Comparison of ENCODE assay signal across 37 cellular contexts in genomic region chr19:2751438-2751830, GRCh38.
"Had no signal": no experiment of that assay in that cellular context is flagged by ENCODE, and none has a peak within 500 bp of the region (broad histone marks: within the 10 kb centered on the region; RNA-seq: fewer than 3 reads in every experiment).

No MANE protein-coding gene starts in this region.

- H3K9me3 Mint-ChIP-seq: activated B cell treated with CpG ODN at 0.5 μM for 24 hours; activated CD4-positive, alpha-beta memory T cell treated with anti-CD3 and anti-CD28 coated beads for 36 hours; activated naive CD4-positive, alpha-beta T cell treated with anti-CD3 and anti-CD28 coated beads, Interleukin-2, amount 10 ng/mL, durations not matched to agents 7 days and 5 days; activated naive CD8-positive, alpha-beta T cell treated with anti-CD3 and anti-CD28 coated beads, Interleukin-2, amount 50 U/mL, for 24 hours had no signal

- H3K27ac Mint-ChIP-seq: activated B cell treated with CpG ODN at 0.5 μM for 24 hours; activated CD4-positive, alpha-beta memory T cell treated with anti-CD3 and anti-CD28 coated beads for 36 hours; activated naive CD4-positive, alpha-beta T cell treated with anti-CD3 and anti-CD28 coated beads, Interleukin-2, amount 10 ng/mL, durations not matched to agents 7 days and 5 days; activated naive CD8-positive, alpha-beta T cell; activated naive CD8-positive, alpha-beta T cell treated with anti-CD3 and anti-CD28 coated beads, Interleukin-2, amount 50 U/mL, for 24 hours had no signal

- H3K36me3 ChIP-seq: MG63 had no signal

- DNase-seq: activated B cell treated with CpG ODN at 0.5 μM for 24 hours; activated CD4-positive, alpha-beta memory T cell treated with anti-CD3 and anti-CD28 coated beads for 36 hours; activated CD4-positive, alpha-beta T cell treated with anti-CD3 and anti-CD28 coated beads for 4 hours; activated CD4-positive, alpha-beta T cell treated with anti-CD3 and anti-CD28 coated beads, Interleukin-2, amount 50 U/mL, for 1 hour; activated CD4-positive, CD25-positive, alpha-beta regulatory T cell treated with anti-CD3 and anti-CD28 coated beads, Interleukin-2, amount 50 U/mL, for 72 hours; activated CD8-positive, alpha-beta memory T cell treated with anti-CD3 and anti-CD28 coated beads, Interleukin-2, amount 50 U/mL, for 48 hours; activated effector memory CD4-positive, alpha-beta T cell treated with Interleukin-2 at 50 U/mL for 16 hours; activated naive CD4-positive, alpha-beta T cell treated with anti-CD3 and anti-CD28 coated beads, Interleukin-2, amount 10 ng/mL, durations not matched to agents 7 days and 5 days; activated naive CD8-positive, alpha-beta T cell treated with anti-CD3 and anti-CD28 coated beads, Interleukin-2, amount 50 U/mL, for 24 hours; activated T-cell treated with anti-CD3 and anti-CD28 coated beads, Interleukin-2, amount 50 U/mL, for 48 hours; aorta; brain microvascular endothelial cell; central memory CD4-positive, alpha-beta T cell; KG1; MG63; NCI-H1048; NCI-H1105 treated with DMSO at 0.1 percent for 48 hours; NCI-H1436; NCI-H1694; NCI-H1930; NCI-H2081 treated with DMSO at 0.1 percent for 48 hours; NCI-H226; NCI-H446 treated with DMSO at 0.1 percent for 48 hours; NCI-H524; NCI-H69; NCI-H82; NK-92 treated with Interleukin-12 subunit alpha and Interleukin-12 subunit beta, amount 100 ng/mL, for 24 hours; PC-3; Peyer's patch; RPMI8226; SIG-M5; SW 1271; T-helper 1 cell; T-helper 2 cell; T-helper 9 cell had no signal

- H3K9me3 ChIP-seq: MG63, Peyer's patch had no signal

- H3K4me3 ChIP-seq: MG63, Peyer's patch had no signal

- H3K36me3 Mint-ChIP-seq: activated naive CD8-positive, alpha-beta T cell had no signal

- H3K27ac ChIP-seq: brain microvascular endothelial cell, Peyer's patch, VCaP had no signal

- H3K27me3 Mint-ChIP-seq: activated B cell treated with CpG ODN at 0.5 μM for 24 hours; activated CD4-positive, alpha-beta memory T cell treated with anti-CD3 and anti-CD28 coated beads for 36 hours; activated naive CD8-positive, alpha-beta T cell; activated naive CD8-positive, alpha-beta T cell treated with anti-CD3 and anti-CD28 coated beads, Interleukin-2, amount 50 U/mL, for 24 hours had no signal

- H3K4me1 Mint-ChIP-seq: activated naive CD4-positive, alpha-beta T cell treated with anti-CD3 and anti-CD28 coated beads, Interleukin-2, amount 10 ng/mL, durations not matched to agents 7 days and 5 days had no signal

- H3K4me3 Mint-ChIP-seq: activated B cell treated with CpG ODN at 0.5 μM for 24 hours; activated CD4-positive, alpha-beta memory T cell treated with anti-CD3 and anti-CD28 coated beads for 36 hours; activated naive CD4-positive, alpha-beta T cell treated with anti-CD3 and anti-CD28 coated beads, Interleukin-2, amount 10 ng/mL, durations not matched to agents 7 days and 5 days; activated naive CD8-positive, alpha-beta T cell; activated naive CD8-positive, alpha-beta T cell treated with anti-CD3 and anti-CD28 coated beads, Interleukin-2, amount 50 U/mL, for 24 hours had no signal
